ENCODE assay signal across 1 cellular context in genomic region chr12:12714276-12715001, GRCh38.
TF ChIP-seq lines count a peak whose summit lies in the region.

No MANE protein-coding gene starts in this region.

TF ChIP-seq in HEK293, 187 proteins besides CTCF, POLR2A, EP300 and RAD21 (continued from another document):
- TF ChIP-seq ZBTB6 (tag by site-specific recombination; IDR thresholded peaks at IDR 0.05) (no peak), ZBTB44 (tag by site-specific recombination; IDR thresholded peaks at IDR 0.05) (no peak), ZNF311 (tag by site-specific recombination; IDR thresholded peaks at IDR 0.05; ENCODE audit: borderline replicate concordance) (no peak), ZNF10 (tag by site-specific recombination; IDR thresholded peaks at IDR 0.05) (no peak), ZXDB (tag by site-specific recombination; IDR thresholded peaks at IDR 0.05) (no peak), ZNF169 (tag by site-specific recombination; IDR thresholded peaks at IDR 0.05) (no peak), ZNF23 (tag by site-specific recombination; IDR thresholded peaks at IDR 0.05; ENCODE audit: borderline replicate concordance) (no peak), ZNF555 (tag by site-specific recombination; conservative IDR thresholded peaks at IDR 0.05) (no peak), PATZ1 (tag by site-specific recombination; IDR thresholded peaks at IDR 0.05) (peak; percentile 58; the same call in 1 of the 2 replicates), ZNF362 (tag by site-specific recombination; IDR thresholded peaks at IDR 0.05) (peak; percentile 84), ZNF785 (tag by site-specific recombination; IDR thresholded peaks at IDR 0.05) (no peak)
